Comparison of ENCODE assay signal across 10 cellular contexts in genomic region chr7:80724249-80724871, GRCh38.
DNase-seq lines count a peak whose midpoint lies in the region; TF ChIP-seq lines count a peak whose summit lies in the region.
"Had no signal": no experiment of that assay in that cellular context is flagged by ENCODE, and none has a peak within 500 bp of the region (broad histone marks: within the 10 kb centered on the region; RNA-seq: fewer than 3 reads in every experiment).

No MANE protein-coding gene starts in this region.

- peak overlapping the region; percentile 7 for H3K27ac ChIP-seq in rectal smooth muscle tissue (ENCODE audit: low read depth, low read length)
- H3K27ac ChIP-seq: gastrocnemius medialis had no signal

- H3K4me1 Mint-ChIP-seq in Caco-2 (ENCODE audit: low read depth, unreplicated experiment) = peaks cover 49% of the 10 kb centered on the region

- CTCF ChIA-PET in Caco-2 (lab: Charles Lee) = interaction anchor here (0.7 to 1.2 kb wide), 2 partner anchors 194 to 196 kb away, joined by 3 to 5 read pairs; partner anchors contain the start of gene SEMA3C

- DNase-seq in Caco-2 (peak in 1 of 2 experiments; percentile 58), NCI-H226 (peak; percentile 27), fibroblast of gingiva (ENCODE audit: low read depth) (peak; percentile 74), SHP77 treated with DMSO at 0.1 percent for 48 hours (lab: John Stamatoyannopoulos, UW) (no peak), NCI-H510A (lab: John Stamatoyannopoulos, UW) (no peak), Ammon's horn (ENCODE audit: low spot score) (no peak), amygdala (lab: John Stamatoyannopoulos, UW) (no peak)
- DNase-seq: activated T-cell treated with anti-CD3 and anti-CD28 coated beads, Interleukin-2, amount 50 U/mL, for 4 hours; gastrocnemius medialis had no signal

- intact Hi-C loops in Caco-2 (cut with micrococcal nuclease; ENCODE audit: unreplicated experiment) = loop anchor here (1.0 to 10.0 kb wide), 3 partner anchors 46 to 433 kb away; no protein-coding TSS in a partner anchor

- peak overlapping the region; percentile 70 for H3K27ac Mint-ChIP-seq in Caco-2 (ENCODE audit: unreplicated experiment)

- TF ChIP-seq CTCF in Caco-2 (IDR thresholded peaks at IDR 0.05; ENCODE audit: insufficient read depth in 1 of 2, low read depth in 1 of 2, low read length in 1 of 2, severe bottlenecking in 1 of 2, unreplicated experiment in 1 of 2) = no peak

- POLR2A ChIA-PET in Caco-2 (lab: Charles Lee) = no interaction called here

- no peaks in the 10 kb centered on the region for H3K27me3 Mint-ChIP-seq in Caco-2 (ENCODE audit: insufficient read depth, unreplicated experiment)

- H3K9me3 Mint-ChIP-seq in Caco-2 (ENCODE audit: unreplicated experiment) = no peaks in the 10 kb centered on the region

- H3K36me3 ChIP-seq in Caco-2 (ENCODE audit: control insufficient read depth, insufficient read depth, low read length) (no peaks in the 10 kb centered on the region), rectal smooth muscle tissue (ENCODE audit: control insufficient read depth, insufficient read depth, low read length) (no peaks in the 10 kb centered on the region)
- H3K36me3 ChIP-seq: gastrocnemius medialis had no signal

- H3K9ac ChIP-seq in rectal smooth muscle tissue (ENCODE audit: low read length) = no peak overlapping the region

- no peaks in the 10 kb centered on the region for H3K27me3 ChIP-seq in Caco-2 (replicated peaks; ENCODE audit: control insufficient read depth, insufficient read depth, low read length)
- no peaks in the 10 kb centered on the region for H3K27me3 ChIP-seq in rectal smooth muscle tissue (ENCODE audit: control insufficient read depth, insufficient read depth, low read length)
- H3K27me3 ChIP-seq: gastrocnemius medialis had no signal

- H3K4me3 ChIP-seq in Caco-2 (ENCODE audit: low read depth, low read length) = no peak overlapping the region
- H3K4me3 ChIP-seq in rectal smooth muscle tissue (ENCODE audit: low read length) = no peak overlapping the region
- H3K4me3 ChIP-seq: gastrocnemius medialis had no signal

- H3K4me1 ChIP-seq in Caco-2 (peaks cover 57% of the 10 kb centered on the region), rectal smooth muscle tissue (ENCODE audit: control insufficient read depth, insufficient read depth, low read length) (peaks cover 23% of the 10 kb centered on the region)

- H3K4me3 Mint-ChIP-seq in Caco-2 (ENCODE audit: unreplicated experiment) = peak overlapping the region; percentile 44
- H3K4me3 Mint-ChIP-seq: activated T-cell treated with anti-CD3 and anti-CD28 coated beads, Interleukin-2, amount 50 U/mL, for 4 hours had no signal

- peaks cover 10% of the 10 kb centered on the region for H3K36me3 Mint-ChIP-seq in Caco-2 (ENCODE audit: insufficient read depth, unreplicated experiment)

- H3K9me3 ChIP-seq in Caco-2 = no peaks in the 10 kb centered on the region
- H3K9me3 ChIP-seq: gastrocnemius medialis had no signal

- BruUV-seq in Caco-2 (replicated peaks; lab: Mats Ljungman, UMichigan) = no TSS peak

Comparison
In these comparisons a context has a peak if more than half of its experiments do, and no peak if none do; other contexts are left out.
1. DNase-seq: peak in NCI-H226 (single experiment) and fibroblast of gingiva (single experiment); none in SHP77 treated with DMSO at 0.1 percent for 48 hours (single experiment), NCI-H510A (single experiment), Ammon's horn (single experiment) and amygdala (0 of 56).